ENCODE assay signal across 1 cellular context in the genomic region with DNA sequence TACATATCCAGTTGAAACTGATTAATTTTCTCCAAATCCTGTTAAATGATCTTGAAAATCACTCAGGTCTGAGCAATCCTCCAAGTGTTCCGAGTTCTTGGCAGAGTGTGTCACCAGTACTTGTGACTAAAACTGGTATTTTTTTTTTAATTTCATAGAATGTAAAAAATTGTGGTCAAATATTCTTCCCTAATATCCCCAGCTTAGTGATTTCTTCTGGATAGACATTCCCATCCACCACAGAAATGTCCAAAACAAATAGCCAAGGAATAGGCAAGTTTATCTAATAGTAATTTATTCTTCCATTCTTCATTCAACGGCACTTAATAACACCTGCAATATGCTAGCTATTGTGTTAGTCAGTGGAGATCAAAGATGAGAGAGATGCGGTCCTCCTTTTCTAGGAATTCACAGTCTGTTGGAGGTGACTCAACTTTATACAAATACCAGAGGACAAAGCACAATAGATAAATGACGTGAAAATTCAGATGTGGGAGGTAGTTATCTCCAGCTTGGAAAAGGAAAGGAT.
TF ChIP-seq lines count a peak whose summit lies in the region.

No MANE protein-coding gene starts in this region.

TF ChIP-seq in A549, 52 proteins besides CTCF, POLR2A, EP300 and RAD21 (continued from another document):
- TF ChIP-seq, protein P1, sequence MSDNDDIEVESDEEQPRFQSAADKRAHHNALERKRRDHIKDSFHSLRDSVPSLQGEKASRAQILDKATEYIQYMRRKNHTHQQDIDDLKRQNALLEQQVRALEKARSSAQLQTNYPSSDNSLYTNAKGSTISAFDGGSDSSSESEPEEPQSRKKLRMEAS (IDR thresholded peaks at IDR 0.05) = peak; percentile 79
- no peak for TF ChIP-seq HEYL (CRISPR knock-in tag; IDR thresholded peaks at IDR 0.05)
- no peak for TF ChIP-seq ZSCAN20 (CRISPR knock-in tag; IDR thresholded peaks at IDR 0.05)
- TF ChIP-seq ZC3H11A (IDR thresholded peaks at IDR 0.05) = no peak
- no peak for TF ChIP-seq RFX5 (IDR thresholded peaks at IDR 0.05)
- no peak for TF ChIP-seq NPAS2 (CRISPR knock-in tag; IDR thresholded peaks at IDR 0.05; ENCODE audit: borderline replicate concordance)
- TF ChIP-seq ZNF302 (CRISPR knock-in tag; IDR thresholded peaks at IDR 0.05) = no peak
- TF ChIP-seq NR3C1 (IDR thresholded peaks at IDR 0.05) = no peak
- no peak for TF ChIP-seq RNF2 (IDR thresholded peaks at IDR 0.05; ENCODE audit: borderline replicate concordance, low read depth)
- TF ChIP-seq BHLHE40 (IDR thresholded peaks at IDR 0.05; ENCODE audit: low read depth, low read length) = no peak
- TF ChIP-seq SMC3 (IDR thresholded peaks at IDR 0.05) = peak; percentile 54; the same call in 2 of the 3 replicates
- peak; percentile 98 for TF ChIP-seq JUN (IDR thresholded peaks at IDR 0.05)
- no peak for TF ChIP-seq HDAC2 (IDR thresholded peaks at IDR 0.05)
- TF ChIP-seq, protein P2, sequence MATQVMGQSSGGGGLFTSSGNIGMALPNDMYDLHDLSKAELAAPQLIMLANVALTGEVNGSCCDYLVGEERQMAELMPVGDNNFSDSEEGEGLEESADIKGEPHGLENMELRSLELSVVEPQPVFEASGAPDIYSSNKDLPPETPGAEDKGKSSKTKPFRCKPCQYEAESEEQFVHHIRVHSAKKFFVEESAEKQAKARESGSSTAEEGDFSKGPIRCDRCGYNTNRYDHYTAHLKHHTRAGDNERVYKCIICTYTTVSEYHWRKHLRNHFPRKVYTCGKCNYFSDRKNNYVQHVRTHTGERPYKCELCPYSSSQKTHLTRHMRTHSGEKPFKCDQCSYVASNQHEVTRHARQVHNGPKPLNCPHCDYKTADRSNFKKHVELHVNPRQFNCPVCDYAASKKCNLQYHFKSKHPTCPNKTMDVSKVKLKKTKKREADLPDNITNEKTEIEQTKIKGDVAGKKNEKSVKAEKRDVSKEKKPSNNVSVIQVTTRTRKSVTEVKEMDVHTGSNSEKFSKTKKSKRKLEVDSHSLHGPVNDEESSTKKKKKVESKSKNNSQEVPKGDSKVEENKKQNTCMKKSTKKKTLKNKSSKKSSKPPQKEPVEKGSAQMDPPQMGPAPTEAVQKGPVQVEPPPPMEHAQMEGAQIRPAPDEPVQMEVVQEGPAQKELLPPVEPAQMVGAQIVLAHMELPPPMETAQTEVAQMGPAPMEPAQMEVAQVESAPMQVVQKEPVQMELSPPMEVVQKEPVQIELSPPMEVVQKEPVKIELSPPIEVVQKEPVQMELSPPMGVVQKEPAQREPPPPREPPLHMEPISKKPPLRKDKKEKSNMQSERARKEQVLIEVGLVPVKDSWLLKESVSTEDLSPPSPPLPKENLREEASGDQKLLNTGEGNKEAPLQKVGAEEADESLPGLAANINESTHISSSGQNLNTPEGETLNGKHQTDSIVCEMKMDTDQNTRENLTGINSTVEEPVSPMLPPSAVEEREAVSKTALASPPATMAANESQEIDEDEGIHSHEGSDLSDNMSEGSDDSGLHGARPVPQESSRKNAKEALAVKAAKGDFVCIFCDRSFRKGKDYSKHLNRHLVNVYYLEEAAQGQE (IDR thresholded peaks at IDR 0.05) = no peak
- TF ChIP-seq POLR2AphosphoS2 (conservative IDR thresholded peaks at IDR 0.05; ENCODE audit: low read length) = no peak
- TF ChIP-seq CHD4 (IDR thresholded peaks at IDR 0.05; ENCODE audit: borderline replicate concordance) = no peak
- peak; percentile 98 for TF ChIP-seq GATA3 (IDR thresholded peaks at IDR 0.05; ENCODE audit: borderline replicate concordance)
- no peak for TF ChIP-seq TP53 (CRISPR knock-in tag; IDR thresholded peaks at IDR 0.05)
- no peak for TF ChIP-seq FOXS1 (CRISPR knock-in tag; IDR thresholded peaks at IDR 0.05)
- TF ChIP-seq CBX8 (IDR thresholded peaks at IDR 0.05) = no peak
- TF ChIP-seq TFCP2L1 (CRISPR knock-in tag; IDR thresholded peaks at IDR 0.05) = no peak
